Comparison of ENCODE assay signal across 9 cellular contexts in genomic region chr9:89436963-89437625, GRCh38.
DNase-seq lines count a peak whose midpoint lies in the region; ATAC-seq and TF ChIP-seq lines count a peak whose summit lies in the region.
"Had no signal": no experiment of that assay in that cellular context is flagged by ENCODE, and none has a peak within 500 bp of the region (broad histone marks: within the 10 kb centered on the region; RNA-seq: fewer than 3 reads in every experiment).

No MANE protein-coding gene starts in this region.

- no peaks in the 10 kb centered on the region for H3K36me3 ChIP-seq in GM23248 (ENCODE audit: low read depth)
- no peaks in the 10 kb centered on the region for H3K36me3 ChIP-seq in tibial artery

- DNase-seq in DMS79 (lab: John Stamatoyannopoulos, UW) (peak; percentile 40), DMS79 treated with DMSO at 0.1 percent for 48 hours (lab: John Stamatoyannopoulos, UW) (no peak), NCI-H2196 (lab: John Stamatoyannopoulos, UW; ENCODE audit: unreplicated experiment) (peak; percentile 87), GM23248 (no peak), tibial artery (no peak)
- DNase-seq in activated gamma-delta T cell treated with anti-CD3 and anti-CD28 coated beads, Interleukin-2, amount 50 U/mL, for 16 hours (ENCODE audit: low read depth): peak; percentile 55
- peak; percentile 72 for DNase-seq in natural killer cell treated with Interleukin-12 subunit alpha and Interleukin-12 subunit beta and Interleukin-15 and Interleukin-18, amount 100 ng/mL, for 72 hours (ENCODE audit: low spot score)

- no peak overlapping the region for H2AFZ ChIP-seq in GM23248

- in situ Hi-C loops in GM23248 (cut with MboI): no loop called here

- peak overlapping the region; percentile 68 to 82 for H3K27ac Mint-ChIP-seq in natural killer cell treated with Interleukin-12 subunit alpha and Interleukin-12 subunit beta and Interleukin-15 and Interleukin-18, amount 100 ng/mL, for 72 hours

- H3K27me3 Mint-ChIP-seq in natural killer cell treated with Interleukin-12 subunit alpha and Interleukin-12 subunit beta and Interleukin-15 and Interleukin-18, amount 100 ng/mL, for 72 hours: no peaks in the 10 kb centered on the region

- H3K9me3 Mint-ChIP-seq in natural killer cell treated with Interleukin-12 subunit alpha and Interleukin-12 subunit beta and Interleukin-15 and Interleukin-18, amount 100 ng/mL, for 72 hours: no peaks in the 10 kb centered on the region

- ATAC-seq in natural killer cell treated with Interleukin-12 subunit alpha and Interleukin-12 subunit beta and Interleukin-15 and Interleukin-18, amount 100 ng/mL, for 72 hours: peak; percentile 68 to 79
- ATAC-seq in HG03045 (IDR thresholded peaks at IDR 0.05; ENCODE audit: unreplicated experiment): no peak

- H3K9me3 ChIP-seq in GM23248 (ENCODE audit: low read depth) (no peaks in the 10 kb centered on the region), tibial artery (no peaks in the 10 kb centered on the region)

- H3K4me1 Mint-ChIP-seq in natural killer cell treated with Interleukin-12 subunit alpha and Interleukin-12 subunit beta and Interleukin-15 and Interleukin-18, amount 100 ng/mL, for 72 hours (ENCODE audit: low read depth in 2 of 2): peaks cover 51 to 54% of the 10 kb centered on the region in 2 donors

- no peak overlapping the region for H3K4me2 ChIP-seq in GM23248 (ENCODE audit: unreplicated experiment)

- no peaks in the 10 kb centered on the region for H3K36me3 Mint-ChIP-seq in natural killer cell treated with Interleukin-12 subunit alpha and Interleukin-12 subunit beta and Interleukin-15 and Interleukin-18, amount 100 ng/mL, for 72 hours

- peak overlapping the region; percentile 36 for H3K4me3 Mint-ChIP-seq in natural killer cell treated with Interleukin-12 subunit alpha and Interleukin-12 subunit beta and Interleukin-15 and Interleukin-18, amount 100 ng/mL, for 72 hours

- TF ChIP-seq CTCF in tibial artery (IDR thresholded peaks at IDR 0.05): no peak

- H3K9ac ChIP-seq in GM23248: no peak overlapping the region

- peaks cover 3% of the 10 kb centered on the region; the same call in 1 of the 2 replicates for H3K27me3 ChIP-seq in GM23248 (replicated peaks; ENCODE audit: insufficient read depth)
- H3K27me3 ChIP-seq in tibial artery: no peaks in the 10 kb centered on the region

- H3K4me3 ChIP-seq in GM23248: no peak overlapping the region
- H3K4me3 ChIP-seq in tibial artery: no peak overlapping the region

- H3K79me2 ChIP-seq in GM23248 (ENCODE audit: insufficient read depth): no peaks in the 10 kb centered on the region

- H3K9me2 ChIP-seq in GM23248 (ENCODE audit: insufficient read depth): no peaks in the 10 kb centered on the region

- H3K4me1 ChIP-seq in GM23248 (ENCODE audit: insufficient read depth) (no peaks in the 10 kb centered on the region), tibial artery (peaks cover 0 to 17% (median 6%) of the 10 kb centered on the region in 4 donors)

- intact Hi-C loops in tibial artery (cut with DNase I; ENCODE audit: low total_unique reads): no loop called here

- no peaks in the 10 kb centered on the region for H3F3A ChIP-seq in GM23248 (ENCODE audit: insufficient read depth)

- no peaks in the 10 kb centered on the region for H4K20me1 ChIP-seq in GM23248 (ENCODE audit: insufficient read depth)

- H3K27ac ChIP-seq in GM23248 (no peak overlapping the region), tibial artery (no peak overlapping the region)
- H3K27ac ChIP-seq: 22Rv1 had no signal

- 72 to 83% methylated on average over 16 to 17 of the region's 17 CpGs for WGBS in GM23248 (ENCODE audit: low coverage in 1 of 2, low lambda C conversion rate in 2 of 2, missing lambda C conversion rate in 2 of 2), 2 experiments

Comparison
In these comparisons a context has a peak if more than half of its experiments do, and no peak if none do; other contexts are left out.
1. DNase-seq: peak in DMS79 (single experiment), NCI-H2196 (single experiment), activated gamma-delta T cell treated with anti-CD3 and anti-CD28 coated beads, Interleukin-2, amount 50 U/mL, for 16 hours (single experiment) and natural killer cell treated with Interleukin-12 subunit alpha and Interleukin-12 subunit beta and Interleukin-15 and Interleukin-18, amount 100 ng/mL, for 72 hours (single experiment); none in DMS79 treated with DMSO at 0.1 percent for 48 hours (single experiment), GM23248 (single experiment) and tibial artery (0 of 2).